2 cellular contexts compared by ENCODE assay signal in the genomic region with DNA sequence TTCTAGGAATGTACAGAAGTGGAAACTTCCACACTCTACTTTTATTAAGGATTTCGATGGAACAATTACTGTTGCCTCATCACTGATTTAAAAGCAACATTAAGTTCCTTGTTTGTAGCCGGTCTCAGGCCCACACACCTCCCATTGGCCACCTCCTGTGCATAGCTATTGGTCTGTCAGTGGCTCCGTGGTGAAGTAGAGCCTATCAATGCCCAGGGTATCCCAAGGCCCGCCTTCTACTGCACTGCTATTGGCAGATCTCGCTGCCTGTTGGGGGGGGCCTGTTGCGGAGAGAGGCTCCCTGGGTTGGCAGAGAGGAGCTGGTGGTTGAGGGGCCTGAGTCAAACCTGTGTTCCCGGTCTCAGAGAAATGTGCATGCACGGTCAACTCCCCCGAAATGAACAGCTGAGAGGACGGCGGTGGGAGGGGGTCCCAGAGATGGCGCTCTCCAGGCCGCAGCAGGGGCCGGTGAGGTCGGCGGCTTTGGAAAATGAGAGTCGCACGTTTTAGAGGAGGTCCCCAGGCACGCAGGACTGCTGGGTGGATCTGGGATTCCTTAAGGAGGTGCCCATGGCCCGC.
TF ChIP-seq lines count a peak whose summit lies in the region.

No MANE protein-coding gene starts in this region.

TF ChIP-seq in HEK293, 187 proteins besides CTCF, POLR2A, EP300 and RAD21 (continued from another document and continues in another):
- TF ChIP-seq, protein P1, sequence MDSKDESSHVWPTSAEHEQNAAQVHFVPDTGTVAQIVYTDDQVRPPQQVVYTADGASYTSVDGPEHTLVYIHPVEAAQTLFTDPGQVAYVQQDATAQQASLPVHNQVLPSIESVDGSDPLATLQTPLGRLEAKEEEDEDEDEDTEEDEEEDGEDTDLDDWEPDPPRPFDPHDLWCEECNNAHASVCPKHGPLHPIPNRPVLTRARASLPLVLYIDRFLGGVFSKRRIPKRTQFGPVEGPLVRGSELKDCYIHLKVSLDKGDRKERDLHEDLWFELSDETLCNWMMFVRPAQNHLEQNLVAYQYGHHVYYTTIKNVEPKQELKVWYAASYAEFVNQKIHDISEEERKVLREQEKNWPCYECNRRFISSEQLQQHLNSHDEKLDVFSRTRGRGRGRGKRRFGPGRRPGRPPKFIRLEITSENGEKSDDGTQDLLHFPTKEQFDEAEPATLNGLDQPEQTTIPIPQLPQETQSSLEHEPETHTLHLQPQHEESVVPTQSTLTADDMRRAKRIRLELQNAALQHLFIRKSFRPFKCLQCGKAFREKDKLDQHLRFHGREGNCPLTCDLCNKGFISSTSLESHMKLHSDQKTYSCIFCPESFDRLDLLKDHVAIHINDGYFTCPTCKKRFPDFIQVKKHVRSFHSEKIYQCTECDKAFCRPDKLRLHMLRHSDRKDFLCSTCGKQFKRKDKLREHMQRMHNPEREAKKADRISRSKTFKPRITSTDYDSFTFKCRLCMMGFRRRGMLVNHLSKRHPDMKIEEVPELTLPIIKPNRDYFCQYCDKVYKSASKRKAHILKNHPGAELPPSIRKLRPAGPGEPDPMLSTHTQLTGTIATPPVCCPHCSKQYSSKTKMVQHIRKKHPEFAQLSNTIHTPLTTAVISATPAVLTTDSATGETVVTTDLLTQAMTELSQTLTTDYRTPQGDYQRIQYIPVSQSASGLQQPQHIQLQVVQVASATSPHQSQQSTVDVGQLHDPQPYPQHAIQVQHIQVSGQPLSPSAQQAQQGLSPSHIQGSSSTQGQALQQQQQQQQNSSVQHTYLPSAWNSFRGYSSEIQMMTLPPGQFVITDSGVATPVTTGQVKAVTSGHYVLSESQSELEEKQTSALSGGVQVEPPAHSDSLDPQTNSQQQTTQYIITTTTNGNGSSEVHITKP (tag by site-specific recombination; IDR thresholded peaks at IDR 0.05): 0 out of 2 replicates have a peak, but pooled peaks have one; percentile 7
- TF ChIP-seq SCRT2 (tag by site-specific recombination; IDR thresholded peaks at IDR 0.05): peak; percentile 96
- TF ChIP-seq ZNF155 (tag by site-specific recombination; IDR thresholded peaks at IDR 0.05): no peak
- TF ChIP-seq ZNF311 (tag by site-specific recombination; IDR thresholded peaks at IDR 0.05; ENCODE audit: borderline replicate concordance): no peak
- TF ChIP-seq ZNF10 (tag by site-specific recombination; IDR thresholded peaks at IDR 0.05): no peak
- no peak for TF ChIP-seq ZNF223 (tag by site-specific recombination; IDR thresholded peaks at IDR 0.05)
- TF ChIP-seq SALL2 (tag by site-specific recombination; IDR thresholded peaks at IDR 0.05; ENCODE audit: borderline replicate concordance): no peak
- no peak for TF ChIP-seq ZNF138 (tag by site-specific recombination; IDR thresholded peaks at IDR 0.05; ENCODE audit: borderline replicate concordance)
- TF ChIP-seq SP2 (tag by site-specific recombination; IDR thresholded peaks at IDR 0.05): peak; percentile 93
- TF ChIP-seq, protein P2, sequence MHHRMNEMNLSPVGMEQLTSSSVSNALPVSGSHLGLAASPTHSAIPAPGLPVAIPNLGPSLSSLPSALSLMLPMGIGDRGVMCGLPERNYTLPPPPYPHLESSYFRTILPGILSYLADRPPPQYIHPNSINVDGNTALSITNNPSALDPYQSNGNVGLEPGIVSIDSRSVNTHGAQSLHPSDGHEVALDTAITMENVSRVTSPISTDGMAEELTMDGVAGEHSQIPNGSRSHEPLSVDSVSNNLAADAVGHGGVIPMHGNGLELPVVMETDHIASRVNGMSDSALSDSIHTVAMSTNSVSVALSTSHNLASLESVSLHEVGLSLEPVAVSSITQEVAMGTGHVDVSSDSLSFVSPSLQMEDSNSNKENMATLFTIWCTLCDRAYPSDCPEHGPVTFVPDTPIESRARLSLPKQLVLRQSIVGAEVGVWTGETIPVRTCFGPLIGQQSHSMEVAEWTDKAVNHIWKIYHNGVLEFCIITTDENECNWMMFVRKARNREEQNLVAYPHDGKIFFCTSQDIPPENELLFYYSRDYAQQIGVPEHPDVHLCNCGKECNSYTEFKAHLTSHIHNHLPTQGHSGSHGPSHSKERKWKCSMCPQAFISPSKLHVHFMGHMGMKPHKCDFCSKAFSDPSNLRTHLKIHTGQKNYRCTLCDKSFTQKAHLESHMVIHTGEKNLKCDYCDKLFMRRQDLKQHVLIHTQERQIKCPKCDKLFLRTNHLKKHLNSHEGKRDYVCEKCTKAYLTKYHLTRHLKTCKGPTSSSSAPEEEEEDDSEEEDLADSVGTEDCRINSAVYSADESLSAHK (tag by site-specific recombination; IDR thresholded peaks at IDR 0.05): no peak
- no peak for TF ChIP-seq ZFP69B (tag by site-specific recombination; IDR thresholded peaks at IDR 0.05)
- no peak for TF ChIP-seq GLI4 (tag by site-specific recombination; IDR thresholded peaks at IDR 0.05)
- no peak for TF ChIP-seq ZNF394 (tag by site-specific recombination; IDR thresholded peaks at IDR 0.05; ENCODE audit: borderline replicate concordance)
- TF ChIP-seq, protein P3, sequence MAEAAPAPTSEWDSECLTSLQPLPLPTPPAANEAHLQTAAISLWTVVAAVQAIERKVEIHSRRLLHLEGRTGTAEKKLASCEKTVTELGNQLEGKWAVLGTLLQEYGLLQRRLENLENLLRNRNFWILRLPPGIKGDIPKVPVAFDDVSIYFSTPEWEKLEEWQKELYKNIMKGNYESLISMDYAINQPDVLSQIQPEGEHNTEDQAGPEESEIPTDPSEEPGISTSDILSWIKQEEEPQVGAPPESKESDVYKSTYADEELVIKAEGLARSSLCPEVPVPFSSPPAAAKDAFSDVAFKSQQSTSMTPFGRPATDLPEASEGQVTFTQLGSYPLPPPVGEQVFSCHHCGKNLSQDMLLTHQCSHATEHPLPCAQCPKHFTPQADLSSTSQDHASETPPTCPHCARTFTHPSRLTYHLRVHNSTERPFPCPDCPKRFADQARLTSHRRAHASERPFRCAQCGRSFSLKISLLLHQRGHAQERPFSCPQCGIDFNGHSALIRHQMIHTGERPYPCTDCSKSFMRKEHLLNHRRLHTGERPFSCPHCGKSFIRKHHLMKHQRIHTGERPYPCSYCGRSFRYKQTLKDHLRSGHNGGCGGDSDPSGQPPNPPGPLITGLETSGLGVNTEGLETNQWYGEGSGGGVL (tag by site-specific recombination; IDR thresholded peaks at IDR 0.05): no peak
- TF ChIP-seq REPIN1 (tag by site-specific recombination; IDR thresholded peaks at IDR 0.05; ENCODE audit: low read depth): no peak
- no peak for TF ChIP-seq ZNF677 (tag by site-specific recombination; IDR thresholded peaks at IDR 0.05)
- no peak for TF ChIP-seq HOXA7 (CRISPR knock-in tag; IDR thresholded peaks at IDR 0.05; ENCODE audit: borderline replicate concordance)
- TF ChIP-seq ZNF23 (tag by site-specific recombination; IDR thresholded peaks at IDR 0.05; ENCODE audit: borderline replicate concordance): no peak
- TF ChIP-seq ZFP3 (tag by site-specific recombination; IDR thresholded peaks at IDR 0.05; ENCODE audit: low read depth): no peak
- TF ChIP-seq ZNF521 (tag by site-specific recombination; IDR thresholded peaks at IDR 0.05): no peak

TF ChIP-seq in GM12878, 131 proteins besides CTCF, POLR2A, EP300 and RAD21 (continued from another document and continues in another):
- no peak for TF ChIP-seq TARDBP (IDR thresholded peaks at IDR 0.05; ENCODE audit: borderline replicate concordance)
- no peak for TF ChIP-seq BCL11A (IDR thresholded peaks at IDR 0.05; ENCODE audit: low read depth, low read length)
- TF ChIP-seq BMI1 (IDR thresholded peaks at IDR 0.05; ENCODE audit: borderline replicate concordance): no peak
- no peak for TF ChIP-seq MYB (IDR thresholded peaks at IDR 0.05; ENCODE audit: borderline replicate concordance, low read depth, low read length)
- peak; percentile 90 for TF ChIP-seq FOS (IDR thresholded peaks at IDR 0.05; ENCODE audit: borderline replicate concordance, extremely low read depth, insufficient read length)
- no peak for TF ChIP-seq MEF2A (IDR thresholded peaks at IDR 0.05; ENCODE audit: insufficient read depth, low read depth, low read length)
- no peak for TF ChIP-seq STAT1 (conservative IDR thresholded peaks at IDR 0.05)
- peak; percentile 81 for TF ChIP-seq POLR2AphosphoS5 (IDR thresholded peaks at IDR 0.05; ENCODE audit: low read length)
- no peak for TF ChIP-seq NFIC (IDR thresholded peaks at IDR 0.05; ENCODE audit: low read depth, low read length)
- TF ChIP-seq NR2F1 (conservative IDR thresholded peaks at IDR 0.05): no peak
- no peak for TF ChIP-seq ZNF622 (IDR thresholded peaks at IDR 0.05)
- no peak for TF ChIP-seq IRF4 (IDR thresholded peaks at IDR 0.05; ENCODE audit: low read depth, low read length)
- TF ChIP-seq IKZF2 (IDR thresholded peaks at IDR 0.05): no peak
- TF ChIP-seq, protein P4, sequence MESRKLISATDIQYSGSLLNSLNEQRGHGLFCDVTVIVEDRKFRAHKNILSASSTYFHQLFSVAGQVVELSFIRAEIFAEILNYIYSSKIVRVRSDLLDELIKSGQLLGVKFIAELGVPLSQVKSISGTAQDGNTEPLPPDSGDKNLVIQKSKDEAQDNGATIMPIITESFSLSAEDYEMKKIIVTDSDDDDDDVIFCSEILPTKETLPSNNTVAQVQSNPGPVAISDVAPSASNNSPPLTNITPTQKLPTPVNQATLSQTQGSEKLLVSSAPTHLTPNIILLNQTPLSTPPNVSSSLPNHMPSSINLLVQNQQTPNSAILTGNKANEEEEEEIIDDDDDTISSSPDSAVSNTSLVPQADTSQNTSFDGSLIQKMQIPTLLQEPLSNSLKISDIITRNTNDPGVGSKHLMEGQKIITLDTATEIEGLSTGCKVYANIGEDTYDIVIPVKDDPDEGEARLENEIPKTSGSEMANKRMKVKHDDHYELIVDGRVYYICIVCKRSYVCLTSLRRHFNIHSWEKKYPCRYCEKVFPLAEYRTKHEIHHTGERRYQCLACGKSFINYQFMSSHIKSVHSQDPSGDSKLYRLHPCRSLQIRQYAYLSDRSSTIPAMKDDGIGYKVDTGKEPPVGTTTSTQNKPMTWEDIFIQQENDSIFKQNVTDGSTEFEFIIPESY (IDR thresholded peaks at IDR 0.05): no peak
- TF ChIP-seq BACH1 (IDR thresholded peaks at IDR 0.05; ENCODE audit: borderline replicate concordance): no peak
- TF ChIP-seq, protein P5, sequence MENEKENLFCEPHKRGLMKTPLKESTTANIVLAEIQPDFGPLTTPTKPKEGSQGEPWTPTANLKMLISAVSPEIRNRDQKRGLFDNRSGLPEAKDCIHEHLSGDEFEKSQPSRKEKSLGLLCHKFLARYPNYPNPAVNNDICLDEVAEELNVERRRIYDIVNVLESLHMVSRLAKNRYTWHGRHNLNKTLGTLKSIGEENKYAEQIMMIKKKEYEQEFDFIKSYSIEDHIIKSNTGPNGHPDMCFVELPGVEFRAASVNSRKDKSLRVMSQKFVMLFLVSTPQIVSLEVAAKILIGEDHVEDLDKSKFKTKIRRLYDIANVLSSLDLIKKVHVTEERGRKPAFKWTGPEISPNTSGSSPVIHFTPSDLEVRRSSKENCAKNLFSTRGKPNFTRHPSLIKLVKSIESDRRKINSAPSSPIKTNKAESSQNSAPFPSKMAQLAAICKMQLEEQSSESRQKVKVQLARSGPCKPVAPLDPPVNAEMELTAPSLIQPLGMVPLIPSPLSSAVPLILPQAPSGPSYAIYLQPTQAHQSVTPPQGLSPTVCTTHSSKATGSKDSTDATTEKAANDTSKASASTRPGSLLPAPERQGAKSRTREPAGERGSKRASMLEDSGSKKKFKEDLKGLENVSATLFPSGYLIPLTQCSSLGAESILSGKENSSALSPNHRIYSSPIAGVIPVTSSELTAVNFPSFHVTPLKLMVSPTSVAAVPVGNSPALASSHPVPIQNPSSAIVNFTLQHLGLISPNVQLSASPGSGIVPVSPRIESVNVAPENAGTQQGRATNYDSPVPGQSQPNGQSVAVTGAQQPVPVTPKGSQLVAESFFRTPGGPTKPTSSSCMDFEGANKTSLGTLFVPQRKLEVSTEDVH (IDR thresholded peaks at IDR 0.05; ENCODE audit: low read depth, partially characterized antibody): no peak
- TF ChIP-seq FOXK2 (IDR thresholded peaks at IDR 0.05): no peak
- no peak for TF ChIP-seq ZNF274 (IDR thresholded peaks at IDR 0.05; ENCODE audit: insufficient read depth, insufficient read length)
- no peak for TF ChIP-seq RAD51 (IDR thresholded peaks at IDR 0.05)
- TF ChIP-seq, protein P6, sequence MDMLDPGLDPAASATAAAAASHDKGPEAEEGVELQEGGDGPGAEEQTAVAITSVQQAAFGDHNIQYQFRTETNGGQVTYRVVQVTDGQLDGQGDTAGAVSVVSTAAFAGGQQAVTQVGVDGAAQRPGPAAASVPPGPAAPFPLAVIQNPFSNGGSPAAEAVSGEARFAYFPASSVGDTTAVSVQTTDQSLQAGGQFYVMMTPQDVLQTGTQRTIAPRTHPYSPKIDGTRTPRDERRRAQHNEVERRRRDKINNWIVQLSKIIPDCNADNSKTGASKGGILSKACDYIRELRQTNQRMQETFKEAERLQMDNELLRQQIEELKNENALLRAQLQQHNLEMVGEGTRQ (IDR thresholded peaks at IDR 0.05; ENCODE audit: borderline replicate concordance, low read depth, low read length): no peak
- no peak for TF ChIP-seq RELA (IDR thresholded peaks at IDR 0.05; ENCODE audit: borderline replicate concordance, partially characterized antibody)
- no peak for TF ChIP-seq ATF7 (IDR thresholded peaks at IDR 0.05; ENCODE audit: low read depth)
- TF ChIP-seq, protein P7, sequence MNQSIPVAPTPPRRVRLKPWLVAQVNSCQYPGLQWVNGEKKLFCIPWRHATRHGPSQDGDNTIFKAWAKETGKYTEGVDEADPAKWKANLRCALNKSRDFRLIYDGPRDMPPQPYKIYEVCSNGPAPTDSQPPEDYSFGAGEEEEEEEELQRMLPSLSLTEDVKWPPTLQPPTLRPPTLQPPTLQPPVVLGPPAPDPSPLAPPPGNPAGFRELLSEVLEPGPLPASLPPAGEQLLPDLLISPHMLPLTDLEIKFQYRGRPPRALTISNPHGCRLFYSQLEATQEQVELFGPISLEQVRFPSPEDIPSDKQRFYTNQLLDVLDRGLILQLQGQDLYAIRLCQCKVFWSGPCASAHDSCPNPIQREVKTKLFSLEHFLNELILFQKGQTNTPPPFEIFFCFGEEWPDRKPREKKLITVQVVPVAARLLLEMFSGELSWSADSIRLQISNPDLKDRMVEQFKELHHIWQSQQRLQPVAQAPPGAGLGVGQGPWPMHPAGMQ (IDR thresholded peaks at IDR 0.05; ENCODE audit: borderline replicate concordance): no peak
- TF ChIP-seq SP1 (IDR thresholded peaks at IDR 0.05; ENCODE audit: low read depth, low read length): peak; percentile 96
- TF ChIP-seq FOXM1 (IDR thresholded peaks at IDR 0.05; ENCODE audit: low read depth, low read length): no peak
- TF ChIP-seq ASH2L (IDR thresholded peaks at IDR 0.05; ENCODE audit: borderline replicate concordance, low read depth): no peak
- TF ChIP-seq ZNF24 (IDR thresholded peaks at IDR 0.05): no peak
- TF ChIP-seq, protein P8, sequence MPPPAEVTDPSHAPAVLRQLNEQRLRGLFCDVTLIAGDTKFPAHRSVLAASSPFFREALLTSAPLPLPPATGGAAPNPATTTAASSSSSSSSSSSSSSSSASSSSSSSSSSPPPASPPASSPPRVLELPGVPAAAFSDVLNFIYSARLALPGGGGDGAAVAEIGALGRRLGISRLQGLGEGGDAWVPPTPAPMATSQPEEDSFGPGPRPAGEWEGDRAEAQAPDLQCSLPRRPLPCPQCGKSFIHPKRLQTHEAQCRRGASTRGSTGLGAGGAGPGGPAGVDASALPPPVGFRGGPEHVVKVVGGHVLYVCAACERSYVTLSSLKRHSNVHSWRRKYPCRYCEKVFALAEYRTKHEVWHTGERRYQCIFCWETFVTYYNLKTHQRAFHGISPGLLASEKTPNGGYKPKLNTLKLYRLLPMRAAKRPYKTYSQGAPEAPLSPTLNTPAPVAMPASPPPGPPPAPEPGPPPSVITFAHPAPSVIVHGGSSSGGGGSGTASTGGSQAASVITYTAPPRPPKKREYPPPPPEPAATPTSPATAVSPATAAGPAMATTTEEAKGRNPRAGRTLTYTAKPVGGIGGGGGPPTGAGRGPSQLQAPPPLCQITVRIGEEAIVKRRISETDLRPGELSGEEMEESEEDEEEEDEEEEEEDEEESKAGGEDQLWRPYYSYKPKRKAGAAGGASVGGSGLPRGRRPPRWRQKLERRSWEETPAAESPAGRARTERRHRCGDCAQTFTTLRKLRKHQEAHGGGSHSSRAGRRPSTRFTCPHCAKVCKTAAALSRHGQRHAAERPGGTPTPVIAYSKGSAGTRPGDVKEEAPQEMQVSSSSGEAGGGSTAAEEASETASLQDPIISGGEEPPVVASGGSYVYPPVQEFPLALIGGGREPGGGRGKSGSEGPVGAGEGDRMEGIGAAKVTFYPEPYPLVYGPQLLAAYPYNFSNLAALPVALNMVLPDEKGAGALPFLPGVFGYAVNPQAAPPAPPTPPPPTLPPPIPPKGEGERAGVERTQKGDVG (CRISPR knock-in tag; IDR thresholded peaks at IDR 0.05): no peak
